ENCODE assay signal across 16 cellular contexts in the genomic region with DNA sequence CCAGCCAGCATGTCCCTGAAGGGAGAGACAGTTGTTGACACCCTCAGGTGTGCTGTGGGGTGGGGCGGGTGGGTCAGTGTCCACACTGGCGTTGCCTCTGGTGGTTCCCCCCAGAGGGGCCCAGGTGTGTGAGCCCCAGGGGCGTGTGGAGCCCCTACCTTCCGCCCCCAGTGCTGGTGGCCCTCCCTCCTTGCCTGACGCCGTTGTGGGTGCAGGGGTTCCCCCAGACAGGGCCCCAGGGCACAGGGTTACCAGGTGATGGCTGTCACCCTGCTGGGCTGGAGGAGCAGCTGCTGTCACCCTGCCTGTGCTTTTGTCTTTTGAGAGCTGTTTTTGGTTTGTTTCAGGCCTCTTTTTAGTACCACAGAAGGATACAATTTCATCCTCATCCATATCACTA. TPM values are rescaled to one million over a fixed set of nuclear protein-coding genes. Genes with fewer than 3 reads are reported as not detected.
"Had no signal": no experiment of that assay in that cellular context is flagged by ENCODE, and none has a peak within 500 bp of the region (broad histone marks: within the 10 kb centered on the region; RNA-seq: fewer than 3 reads in every experiment).

No MANE protein-coding gene starts in this region.

- H3K27me3 ChIP-seq: ascending aorta, esophagus muscularis mucosa, thyroid gland had no signal

- H3K4me3 Mint-ChIP-seq: nephron progenitor cell had no signal

- H3K4me3 ChIP-seq: ascending aorta, esophagus muscularis mucosa, thyroid gland had no signal

- DNase-seq: activated CD4-positive, alpha-beta T cell treated with anti-CD3 and anti-CD28 coated beads, Interleukin-2, amount 50 U/mL, for 4 hours; activated CD4-positive, CD25-positive, alpha-beta regulatory T cell treated with anti-CD3 and anti-CD28 coated beads, Interleukin-2, amount 50 U/mL, for 72 hours; activated effector memory CD4-positive, alpha-beta T cell treated with anti-CD3 and anti-CD28 coated beads, Interleukin-2, amount 50 U/mL, for 16 hours; activated T-cell treated with anti-CD3 and anti-CD28 coated beads, Interleukin-2, amount 50 U/mL, for 1 hour; mesendoderm; nephron progenitor cell; stimulated activated CD4-positive, alpha-beta T cell treated with anti-CD3 and anti-CD28 coated beads, Interleukin-15, amount 100 ng/mL, for 24 hours; stimulated activated CD4-positive, alpha-beta T cell treated with anti-CD3 and anti-CD28 coated beads, Interleukin-4, amount 100 ng/mL, for 4 hours; T-helper 9 cell; thyroid gland had no signal

RNA-seq across cellular contexts. Expression of gene ATP4B, which starts 27.2 kb away (rescaled TPM):
- total RNA-seq: ascending aorta, bronchial epithelial cell, esophagus muscularis mucosa, fibroblast of villous mesenchyme, osteoblast, thyroid gland had no signal

RNA-seq across cellular contexts. Expression of gene GRK1, which starts 36.2 kb away (rescaled TPM):
- total RNA-seq: ascending aorta, bronchial epithelial cell, fibroblast of villous mesenchyme, osteoblast, pulmonary artery endothelial cell had no signal
